14 cellular contexts compared by ENCODE assay signal in the genomic region with DNA sequence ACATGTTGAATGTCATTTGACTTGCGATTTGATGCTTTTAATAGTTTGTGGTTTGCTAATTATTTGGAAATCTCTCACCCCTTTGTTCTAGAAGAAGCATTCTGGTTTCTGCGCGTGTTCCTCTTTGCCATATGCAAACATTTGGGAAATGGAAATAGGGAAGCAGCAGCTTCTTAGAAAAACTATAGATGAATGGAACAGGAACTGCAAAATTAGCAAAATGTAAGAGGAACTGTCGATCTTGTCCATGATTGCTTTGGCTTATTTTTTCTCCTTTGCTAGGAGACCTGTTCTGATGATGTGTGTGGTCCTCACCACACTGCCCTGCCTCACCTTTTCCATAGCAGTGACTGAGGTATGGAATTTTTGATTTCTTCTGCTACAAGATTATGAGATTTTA.
"Had no signal": no experiment of that assay in that cellular context is flagged by ENCODE, and none has a peak within 500 bp of the region (broad histone marks: within the 10 kb centered on the region; RNA-seq: fewer than 3 reads in every experiment).

No MANE protein-coding gene starts in this region.

- ATAC-seq: activated CD4-positive, CD25-positive, alpha-beta regulatory T cell treated with anti-CD3 and anti-CD28 coated beads, Interleukin-2, amount 50 U/mL, for 24 hours; activated naive CD4-positive, alpha-beta T cell treated with anti-CD3 and anti-CD28 coated beads, Interleukin-2, amount 50 U/mL, for 72 hours; effector memory CD8-positive, alpha-beta T cell; gastrocnemius medialis; left ventricle myocardium superior had no signal

- DNase-seq: activated effector memory CD4-positive, alpha-beta T cell treated with Interleukin-2 at 50 U/mL for 16 hours; activated T-cell treated with anti-CD3 and anti-CD28 coated beads, Interleukin-2, amount 50 U/mL, for 24 hours; amygdala; brain microvascular endothelial cell; effector memory CD8-positive, alpha-beta T cell; gastrocnemius medialis; kidney; left ventricle myocardium superior; posterior cingulate gyrus; small intestine; thyroid gland; uterus had no signal
